12 cellular contexts compared by ENCODE assay signal in the genomic region with DNA sequence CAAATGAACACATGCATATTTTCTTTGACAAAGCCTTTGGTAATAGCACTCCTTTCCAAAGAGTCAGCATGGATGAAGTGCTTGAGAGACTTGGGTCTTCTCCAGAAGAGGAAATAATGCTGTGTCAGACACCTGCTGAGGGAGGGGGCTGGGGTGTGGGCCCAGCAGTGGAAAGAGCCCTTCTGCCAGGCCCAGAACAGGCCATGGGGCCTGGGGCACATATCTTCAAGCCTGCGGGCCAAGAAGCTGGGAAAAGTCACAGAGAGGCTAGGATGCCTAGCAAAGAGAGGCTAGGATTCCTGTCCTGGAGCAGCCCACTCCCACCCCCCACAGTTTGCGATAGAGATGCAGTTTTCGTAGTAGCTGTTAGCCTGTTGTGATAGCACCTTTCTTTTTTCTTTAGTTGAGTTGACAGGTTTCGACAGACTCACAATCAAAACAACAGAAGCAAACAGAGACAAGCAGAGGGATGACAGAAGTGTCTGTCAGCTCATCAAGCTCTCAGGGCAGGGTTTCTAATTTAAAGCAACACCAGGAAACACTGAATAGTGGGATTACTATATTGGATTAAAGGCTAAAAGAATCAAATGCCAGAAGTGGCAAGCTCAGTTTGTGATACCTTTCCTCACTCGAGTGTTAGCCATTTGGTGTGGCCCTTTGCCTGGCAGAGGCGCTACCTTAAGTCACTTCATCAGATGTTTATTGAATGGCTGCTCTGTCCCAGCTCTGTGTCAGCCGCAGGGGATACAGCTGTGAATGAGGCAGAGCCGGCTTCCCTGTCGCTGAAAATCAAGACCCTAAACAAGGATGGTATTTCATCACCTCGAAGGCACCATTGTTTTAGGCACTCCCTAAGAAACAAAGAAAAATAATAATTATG. TPM values are rescaled to one million over a fixed set of nuclear protein-coding genes. Genes with fewer than 3 reads are reported as not detected.
DNase-seq lines count a peak whose midpoint lies in the region; ATAC-seq and TF ChIP-seq lines count a peak whose summit lies in the region.
"Had no signal": no experiment of that assay in that cellular context is flagged by ENCODE, and none has a peak within 500 bp of the region (broad histone marks: within the 10 kb centered on the region; RNA-seq: fewer than 3 reads in every experiment).

No MANE protein-coding gene starts in this region.

- H3K27me3 Mint-ChIP-seq in HFFc6 (ENCODE audit: insufficient read depth) = no peaks in the 10 kb centered on the region
- H3K27me3 Mint-ChIP-seq: activated CD8-positive, alpha-beta memory T cell treated with anti-CD3 and anti-CD28 coated beads, Interleukin-2, amount 10 ng/mL, durations not matched to agents 7 days and 5 days had no signal

- peak overlapping the region; percentile 51 for H3K27ac ChIP-seq in ectodermal cell (ENCODE audit: insufficient read depth, low read depth, low read length, poor library complexity, severe bottlenecking)
- H3K27ac ChIP-seq: 22Rv1, hepatocyte had no signal

- no peaks in the 10 kb centered on the region for H3K27me3 ChIP-seq in ectodermal cell (ENCODE audit: control insufficient read depth, insufficient read depth, low read length, poor library complexity, severe bottlenecking)
- H3K27me3 ChIP-seq: hepatocyte had no signal

- no peaks in the 10 kb centered on the region for H3K36me3 ChIP-seq in ectodermal cell (ENCODE audit: control insufficient read depth, insufficient read depth, low read length)

- peaks cover 5% of the 10 kb centered on the region; the same call in 1 of the 2 replicates for H3K36me3 Mint-ChIP-seq in HFFc6 (ENCODE audit: low read depth)

- no peaks in the 10 kb centered on the region for H3K9me3 Mint-ChIP-seq in HFFc6

- DNase-seq in DMS79 treated with DMSO at 0.1 percent for 48 hours (lab: John Stamatoyannopoulos, UW) (peak; percentile 15), DMS79 (lab: John Stamatoyannopoulos, UW) (no peak), NCI-H82 (lab: John Stamatoyannopoulos, UW) (peak; percentile 82), retina (peak; percentile 31), NCI-H2171 treated with DMSO at 0.1 percent for 48 hours (lab: John Stamatoyannopoulos, UW) (no peak), HFFc6 (no peak)
- DNase-seq: activated CD8-positive, alpha-beta memory T cell treated with anti-CD3 and anti-CD28 coated beads, Interleukin-2, amount 10 ng/mL, durations not matched to agents 7 days and 5 days; NCI-H1048 had no signal

- no peak for TF ChIP-seq CTCF in HFFc6 (IDR thresholded peaks at IDR 0.05)

- 15 to 22% methylated on average over 9 to 10 of the region's 10 CpGs for WGBS in ectodermal cell, 2 experiments

- no peak overlapping the region for H3K4me3 Mint-ChIP-seq in HFFc6
- H3K4me3 Mint-ChIP-seq: activated CD8-positive, alpha-beta memory T cell treated with anti-CD3 and anti-CD28 coated beads, Interleukin-2, amount 10 ng/mL, durations not matched to agents 7 days and 5 days had no signal

- no peak for ATAC-seq in HG02938 (IDR thresholded peaks at IDR 0.05; ENCODE audit: unreplicated experiment)
- ATAC-seq: activated CD8-positive, alpha-beta memory T cell treated with anti-CD3 and anti-CD28 coated beads, Interleukin-2, amount 10 ng/mL, durations not matched to agents 7 days and 5 days had no signal

- peaks cover 17% of the 10 kb centered on the region for H3K4me1 ChIP-seq in ectodermal cell (ENCODE audit: control insufficient read depth, insufficient read depth, low read length)

- H3K4me3 ChIP-seq in ectodermal cell (ENCODE audit: insufficient read depth, low read depth, low read length) = no peak overlapping the region
- H3K4me3 ChIP-seq: hepatocyte had no signal

- no peaks in the 10 kb centered on the region for H3K9me3 ChIP-seq in ectodermal cell (ENCODE audit: control insufficient read depth, low read length)

- no peak overlapping the region; the same call in 1 of the 2 replicates for H3K27ac Mint-ChIP-seq in HFFc6
- H3K27ac Mint-ChIP-seq: activated CD8-positive, alpha-beta memory T cell treated with anti-CD3 and anti-CD28 coated beads, Interleukin-2, amount 10 ng/mL, durations not matched to agents 7 days and 5 days had no signal

- H3K4me1 Mint-ChIP-seq in HFFc6 (ENCODE audit: low read depth) = peaks cover 41% of the 10 kb centered on the region

RNA-seq across cellular contexts. Expression of gene CMTM7, which starts 19.0 kb away (rescaled TPM):
- polyA plus RNA-seq in ectodermal cell (2013, experiment 1 of 4) = 22.4 TPM
- polyA plus RNA-seq in ectodermal cell (2013, experiment 2 of 4) = 23.4 TPM
- polyA plus RNA-seq in ectodermal cell (2013, experiment 3 of 4) = 25.2 TPM
- polyA plus RNA-seq in ectodermal cell (2013, experiment 4 of 4) = 28.2 TPM
- 10 to 100 TPM; 10.1 to 17.7 (median 15.7) TPM for total RNA-seq in HFFc6 (2021; fragmentation: NEBNext Ultra II Directional; extraction: Animal tissue kit (Norgen Biotek cat#: 25700))

Comparison
In these comparisons a context has a peak if more than half of its experiments do, and no peak if none do; other contexts are left out.
1. DNase-seq: peak in DMS79 treated with DMSO at 0.1 percent for 48 hours (single experiment), NCI-H82 (single experiment) and retina (single experiment); none in DMS79 (single experiment), NCI-H2171 treated with DMSO at 0.1 percent for 48 hours (single experiment) and HFFc6 (single experiment).